Comparison of ENCODE assay signal across 1 cellular context in the genomic region with DNA sequence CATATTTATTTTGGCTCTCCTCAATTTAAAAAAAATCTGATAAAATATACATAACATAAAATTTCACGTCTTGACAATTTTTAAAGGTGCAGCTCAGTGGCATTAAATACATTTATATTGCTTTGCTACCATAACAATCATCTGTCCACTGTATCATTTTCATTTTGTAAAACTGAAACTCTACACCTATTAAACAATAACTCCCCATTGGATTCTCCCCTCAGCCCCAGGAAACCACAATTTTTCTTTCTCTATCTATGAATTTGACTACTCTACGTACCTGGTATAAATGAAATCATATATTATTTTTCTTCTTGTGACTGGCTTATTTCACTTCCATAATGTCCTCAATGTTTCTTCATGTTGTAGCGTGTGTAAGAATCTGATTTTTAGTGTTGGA.
TF ChIP-seq lines count a peak whose summit lies in the region.

No MANE protein-coding gene starts in this region.

TF ChIP-seq in GM12878, 131 proteins besides CTCF, POLR2A, EP300 and RAD21 (continued from another document):
- TF ChIP-seq, protein P1, sequence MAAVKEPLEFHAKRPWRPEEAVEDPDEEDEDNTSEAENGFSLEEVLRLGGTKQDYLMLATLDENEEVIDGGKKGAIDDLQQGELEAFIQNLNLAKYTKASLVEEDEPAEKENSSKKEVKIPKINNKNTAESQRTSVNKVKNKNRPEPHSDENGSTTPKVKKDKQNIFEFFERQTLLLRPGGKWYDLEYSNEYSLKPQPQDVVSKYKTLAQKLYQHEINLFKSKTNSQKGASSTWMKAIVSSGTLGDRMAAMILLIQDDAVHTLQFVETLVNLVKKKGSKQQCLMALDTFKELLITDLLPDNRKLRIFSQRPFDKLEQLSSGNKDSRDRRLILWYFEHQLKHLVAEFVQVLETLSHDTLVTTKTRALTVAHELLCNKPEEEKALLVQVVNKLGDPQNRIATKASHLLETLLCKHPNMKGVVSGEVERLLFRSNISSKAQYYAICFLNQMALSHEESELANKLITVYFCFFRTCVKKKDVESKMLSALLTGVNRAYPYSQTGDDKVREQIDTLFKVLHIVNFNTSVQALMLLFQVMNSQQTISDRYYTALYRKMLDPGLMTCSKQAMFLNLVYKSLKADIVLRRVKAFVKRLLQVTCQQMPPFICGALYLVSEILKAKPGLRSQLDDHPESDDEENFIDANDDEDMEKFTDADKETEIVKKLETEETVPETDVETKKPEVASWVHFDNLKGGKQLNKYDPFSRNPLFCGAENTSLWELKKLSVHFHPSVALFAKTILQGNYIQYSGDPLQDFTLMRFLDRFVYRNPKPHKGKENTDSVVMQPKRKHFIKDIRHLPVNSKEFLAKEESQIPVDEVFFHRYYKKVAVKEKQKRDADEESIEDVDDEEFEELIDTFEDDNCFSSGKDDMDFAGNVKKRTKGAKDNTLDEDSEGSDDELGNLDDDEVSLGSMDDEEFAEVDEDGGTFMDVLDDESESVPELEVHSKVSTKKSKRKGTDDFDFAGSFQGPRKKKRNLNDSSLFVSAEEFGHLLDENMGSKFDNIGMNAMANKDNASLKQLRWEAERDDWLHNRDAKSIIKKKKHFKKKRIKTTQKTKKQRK (IDR thresholded peaks at IDR 0.05; ENCODE audit: low read depth, low read length) = no peak
- no peak for TF ChIP-seq STAT3 (IDR thresholded peaks at IDR 0.05; ENCODE audit: low read depth, low read length)
- no peak for TF ChIP-seq ZNF384 (IDR thresholded peaks at IDR 0.05; ENCODE audit: borderline replicate concordance, low read depth, low read length)
- TF ChIP-seq RBBP5 (conservative IDR thresholded peaks at IDR 0.05) = no peak
- no peak for TF ChIP-seq HDAC6 (IDR thresholded peaks at IDR 0.05; ENCODE audit: unreplicated experiment)
- no peak for TF ChIP-seq CREB1 (IDR thresholded peaks at IDR 0.05; ENCODE audit: low read depth)
- no peak for TF ChIP-seq TBL1XR1 (IDR thresholded peaks at IDR 0.05; ENCODE audit: low read depth, low read length)
- no peak for TF ChIP-seq BCL11A (IDR thresholded peaks at IDR 0.05; ENCODE audit: low read depth, low read length)
- TF ChIP-seq NFIC (IDR thresholded peaks at IDR 0.05; ENCODE audit: low read depth, low read length) = no peak
- no peak for TF ChIP-seq GATAD2B (conservative IDR thresholded peaks at IDR 0.05; ENCODE audit: low read depth)
- no peak for TF ChIP-seq TAF1 (IDR thresholded peaks at IDR 0.05; ENCODE audit: borderline replicate concordance, low read depth, low read length)
- TF ChIP-seq POLR2AphosphoS2 (IDR thresholded peaks at IDR 0.05; ENCODE audit: low read depth, low read length) = no peak
